In the genomic region with DNA sequence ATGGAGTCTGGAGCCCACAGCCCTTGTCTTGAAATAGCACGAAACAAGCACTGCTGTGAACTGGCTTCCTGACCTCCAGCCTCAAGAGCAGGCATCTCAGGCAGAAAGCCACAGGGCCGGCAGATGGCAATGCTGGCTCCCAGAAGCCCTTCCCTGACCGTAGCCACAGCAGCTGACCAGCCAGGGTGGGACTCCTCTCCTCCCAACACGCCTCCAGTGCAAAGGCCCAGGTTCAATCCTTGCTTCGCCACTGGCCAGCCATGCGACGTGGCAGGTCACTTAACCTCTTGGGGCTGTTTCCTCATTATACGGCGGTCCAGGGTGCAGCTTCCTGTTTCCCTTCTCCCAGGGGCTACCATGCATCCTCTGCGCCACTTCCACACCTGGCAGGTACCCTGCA, we compare ENCODE assay signal across 1 cellular context.
TF ChIP-seq lines count a peak whose summit lies in the region.

No MANE protein-coding gene starts in this region.

TF ChIP-seq in IMR-90, 13 proteins besides CTCF, POLR2A, EP300 and RAD21 (continued from another document):
- TF ChIP-seq NFE2L2 (IDR thresholded peaks at IDR 0.05; ENCODE audit: low read depth, low read length) (no peak), RFX5 (IDR thresholded peaks at IDR 0.05; ENCODE audit: low read depth, low read length) (no peak)
